In genomic region chr19:23273594-23274412, GRCh38 we compare ENCODE assay signal across 8 cellular contexts. TPM values are rescaled to one million over a fixed set of nuclear protein-coding genes. Genes with fewer than 3 reads are reported as not detected.
DNase-seq lines count a peak whose midpoint lies in the region; ATAC-seq and TF ChIP-seq lines count a peak whose summit lies in the region.

No MANE protein-coding gene starts in this region.

- H3K4me1 Mint-ChIP-seq in Caco-2 (ENCODE audit: low read depth, unreplicated experiment) = peaks cover 6% of the 10 kb centered on the region

- no peaks in the 10 kb centered on the region for H3K9me3 Mint-ChIP-seq in Caco-2 (ENCODE audit: unreplicated experiment)

- CTCF ChIA-PET in Caco-2 (lab: Charles Lee) (interaction anchor here (0.6 kb wide), 1 partner anchor 167 kb away, joined by 3 read pairs; no protein-coding TSS in a partner anchor), PC-3 (lab: Charles Lee) (no interaction called here)

- peaks cover 31% of the 10 kb centered on the region for H3K79me2 ChIP-seq in PC-3 (ENCODE audit: low read length)

- H4K20me1 ChIP-seq in PC-3 (ENCODE audit: low read length) = no peaks in the 10 kb centered on the region

- peak overlapping the region; percentile 87 for H3K4me3 Mint-ChIP-seq in Caco-2 (ENCODE audit: unreplicated experiment)

- no peaks in the 10 kb centered on the region for H3K9me2 ChIP-seq in PC-3 (replicated peaks; ENCODE audit: low read length)

- ATAC-seq in GM21381 (IDR thresholded peaks at IDR 0.05; ENCODE audit: unreplicated experiment) (peak; percentile 98), PC-3 (peak; percentile 98)

- DNase-seq in Caco-2 = peak; percentile 88 to 91
- peak; percentile 94 for DNase-seq in PC-3
- peak; percentile 96 to 97 for DNase-seq in activated T-cell treated with anti-CD3 and anti-CD28 coated beads, Interleukin-2, amount 50 U/mL, for 48 hours
- peak; percentile 98 for DNase-seq in esophagus muscularis mucosa (ENCODE audit: extremely low spot score)
- DNase-seq in stimulated activated CD8-positive, alpha-beta memory T cell treated with anti-CD3 and anti-CD28 coated beads, Interleukin-7, amount 100 ng/mL, for 4 hours (ENCODE audit: low read depth in 2 of 2) = peak; percentile 83 to 89

- H3F3A ChIP-seq in PC-3 (ENCODE audit: low read length, unreplicated experiment) = no peaks in the 10 kb centered on the region

- peak overlapping the region; percentile 76 for H3K27ac Mint-ChIP-seq in Caco-2 (ENCODE audit: unreplicated experiment)

- BruUV-seq in Caco-2 (replicated peaks; lab: Mats Ljungman, UMichigan) (no TSS peak), PC-3 (replicated peaks; lab: Mats Ljungman, UMichigan) (TSS peak; percentile 39)

- H3K9ac ChIP-seq in HUES6 (ENCODE audit: low read length) (peak overlapping the region; percentile 95), PC-3 (ENCODE audit: low read length) (peak overlapping the region; percentile 73)

- peak; percentile 15 for TF ChIP-seq POLR2A in esophagus muscularis mucosa (IDR thresholded peaks at IDR 0.05; ENCODE audit: low read depth)

- peaks cover 43% of the 10 kb centered on the region for H3K36me3 Mint-ChIP-seq in Caco-2 (ENCODE audit: insufficient read depth, unreplicated experiment)

- H3K9me3 ChIP-seq in Caco-2 = peaks cover 12% of the 10 kb centered on the region
- no peaks in the 10 kb centered on the region for H3K9me3 ChIP-seq in HUES6 (ENCODE audit: control insufficient read depth, insufficient read depth, low read depth, low read length)
- no peaks in the 10 kb centered on the region for H3K9me3 ChIP-seq in PC-3 (ENCODE audit: low read length)
- H3K9me3 ChIP-seq in esophagus muscularis mucosa = no peaks in the 10 kb centered on the region
- no peaks in the 10 kb centered on the region for H3K9me3 ChIP-seq in muscle layer of duodenum (ENCODE audit: control insufficient read depth in 1 of 2, low read length in 2 of 2)

- H3K4me3 ChIP-seq in Caco-2 (ENCODE audit: low read depth, low read length) (peak overlapping the region; percentile 70), HUES6 (ENCODE audit: low read depth, low read length) (peak overlapping the region; percentile 97), PC-3 (ENCODE audit: low read length) (peak overlapping the region; percentile 91), esophagus muscularis mucosa (peak overlapping the region; percentile 81 to 98 (median 97)), muscle layer of duodenum (ENCODE audit: low read depth in 1 of 2, low read length in 2 of 2) (peak overlapping the region; percentile 83 to 99)

- intact Hi-C loops in Caco-2 (cut with micrococcal nuclease; ENCODE audit: unreplicated experiment) = loop anchor here (1.0 to 10.0 kb wide), 2 partner anchors 24 to 121 kb away; partner anchors contain the start of genes ZNF724 and ZNF91
- intact Hi-C loops in PC-3 (cut with micrococcal nuclease) = loop anchor here (1.0 kb wide), 1 partner anchor 24 kb away; the partner anchor contains the start of gene ZNF724
- intact Hi-C loops in esophagus muscularis mucosa (cut with DNase I) = loop anchor here (10.0 kb wide), 1 partner anchor 121 kb away; the partner anchor contains the start of gene ZNF91

- TF ChIP-seq CTCF in Caco-2 (IDR thresholded peaks at IDR 0.05; ENCODE audit: insufficient read depth in 1 of 2, low read depth in 1 of 2, low read length in 1 of 2, severe bottlenecking in 1 of 2, unreplicated experiment in 1 of 2) (no peak), PC-3 (conservative IDR thresholded peaks at IDR 0.05; ENCODE audit: low read depth, low read length) (no peak), esophagus muscularis mucosa (IDR thresholded peaks at IDR 0.05) (no peak)

- peak overlapping the region; percentile 81 for H3K4me2 ChIP-seq in PC-3 (ENCODE audit: low read length)

- H3K27me3 ChIP-seq in Caco-2 (replicated peaks; ENCODE audit: control insufficient read depth, insufficient read depth, low read length) (no peaks in the 10 kb centered on the region), HUES6 (ENCODE audit: control insufficient read depth, insufficient read depth, low read length) (no peaks in the 10 kb centered on the region), PC-3 (ENCODE audit: low read length) (no peaks in the 10 kb centered on the region), esophagus muscularis mucosa (no peaks in the 10 kb centered on the region), muscle layer of duodenum (ENCODE audit: low read depth, low read length) (no peaks in the 10 kb centered on the region)

- WGBS in esophagus muscularis mucosa = under 1% methylated on average over 28 of the region's 50 CpGs

- POLR2A ChIA-PET in Caco-2 (lab: Charles Lee) = interaction anchor here (0.6 to 1.4 kb wide), 7 partner anchors 22 to 1037 kb away, joined by 3 to 11 read pairs (median 4); partner anchors contain the start of gene ZNF724
- POLR2A ChIA-PET in PC-3 (lab: Charles Lee; ENCODE audit: unreplicated experiment) = interaction anchor here (0.5 to 0.6 kb wide), 3 partner anchors 23 to 304 kb away, joined by 3 to 5 read pairs (median 4); no protein-coding TSS in a partner anchor

- H3K4me1 ChIP-seq in Caco-2 = peaks cover 15% of the 10 kb centered on the region
- no peaks in the 10 kb centered on the region for H3K4me1 ChIP-seq in HUES6 (ENCODE audit: control insufficient read depth, insufficient read depth, low read length)
- 0 out of 2 replicates have a peak, but pooled peaks cover 6% of the 10 kb centered on the region for H3K4me1 ChIP-seq in PC-3 (ENCODE audit: insufficient read depth, low read length)
- H3K4me1 ChIP-seq in esophagus muscularis mucosa = peaks cover 5 to 22% (median 19%) of the 10 kb centered on the region in 4 donors
- peaks cover 0 to 9% of the 10 kb centered on the region in 2 donors for H3K4me1 ChIP-seq in muscle layer of duodenum (ENCODE audit: control insufficient read depth in 1 of 2, insufficient read depth in 2 of 2, low read length in 2 of 2)

- peaks cover 2% of the 10 kb centered on the region; the same call in 1 of the 2 replicates for H3K36me3 ChIP-seq in Caco-2 (ENCODE audit: control insufficient read depth, insufficient read depth, low read length)
- peaks cover 25% of the 10 kb centered on the region for H3K36me3 ChIP-seq in HUES6 (ENCODE audit: control insufficient read depth, insufficient read depth, low read length)
- peaks cover 18% of the 10 kb centered on the region for H3K36me3 ChIP-seq in PC-3 (ENCODE audit: low read depth, low read length)
- peaks cover 0 to 31% (median 9%) of the 10 kb centered on the region in 4 donors for H3K36me3 ChIP-seq in esophagus muscularis mucosa
- peaks cover 0 to 6% of the 10 kb centered on the region in 2 donors for H3K36me3 ChIP-seq in muscle layer of duodenum (ENCODE audit: control insufficient read depth in 1 of 2, insufficient read depth in 2 of 2, low read length in 2 of 2)

- H3K27ac ChIP-seq in HUES6 (ENCODE audit: low read depth, low read length) = peak overlapping the region; percentile 89
- peak overlapping the region; percentile 31; the same call in 1 of the 2 replicates for H3K27ac ChIP-seq in PC-3 (ENCODE audit: low read length)
- peak overlapping the region; percentile 85 to 95 (median 90) for H3K27ac ChIP-seq in esophagus muscularis mucosa (replicated peaks in 1 of 4)
- H3K27ac ChIP-seq in muscle layer of duodenum (ENCODE audit: low read length) = peak overlapping the region; percentile 57

- H2AFZ ChIP-seq in PC-3 (ENCODE audit: low read length) = peak overlapping the region; percentile 87

- H3K27me3 Mint-ChIP-seq in Caco-2 (ENCODE audit: insufficient read depth, unreplicated experiment) = no peaks in the 10 kb centered on the region

- no peak for TF ChIP-seq EP300 in esophagus muscularis mucosa (IDR thresholded peaks at IDR 0.05)

RNA-seq across cellular contexts. Expression of gene ZNF724, which starts 23.6 kb away (rescaled TPM):
- total RNA-seq in Caco-2 (2022) (10.6 and 11.8 TPM in 2 replicates), PC-3 (2014; rRNA removed) (14.9 and 23.1 TPM in 2 replicates), esophagus muscularis mucosa (under 1 TPM; 0.42 to 0.66 (median 0.55) TPM)

Comparison
In these comparisons a context has a peak if more than half of its experiments do, and no peak if none do; other contexts are left out.
1. Peak in every context shown above with its lines: DNase-seq, ATAC-seq, H3K4me3 ChIP-seq and H3K27ac ChIP-seq.
2. H3K27ac ChIP-seq: peak in every context shown above with its lines; median percentile 90 in esophagus muscularis mucosa; 89 in HUES6; 57 in muscle layer of duodenum; 31 in PC-3.